In the genomic region with DNA sequence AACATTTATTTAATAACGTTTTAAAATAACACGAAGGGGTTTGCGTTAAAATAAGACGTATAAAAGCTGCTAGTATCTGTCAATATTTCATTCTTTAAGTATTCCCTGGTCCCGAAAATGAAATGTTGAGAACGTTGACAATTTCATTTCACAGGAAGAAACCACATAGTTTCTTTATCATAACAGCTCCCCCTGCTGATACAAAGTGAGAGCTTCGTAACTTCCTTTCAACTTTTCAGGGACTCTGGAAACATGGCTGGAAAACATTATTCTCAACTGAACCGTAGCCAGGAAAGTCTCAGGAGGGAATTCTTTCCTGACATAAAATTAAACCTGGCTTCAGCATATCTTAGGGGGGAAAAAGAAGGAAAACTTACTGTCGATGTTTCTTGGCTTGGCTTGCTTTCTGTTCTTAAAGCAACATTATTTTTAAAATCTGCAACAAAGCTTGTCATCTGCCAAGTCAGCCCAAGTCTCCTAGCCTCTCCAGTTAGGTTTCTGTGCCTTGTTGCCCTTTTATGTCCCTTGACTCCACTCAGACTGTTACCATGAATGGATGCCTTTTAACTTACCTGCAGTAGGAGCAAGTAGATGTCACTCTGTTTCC, we compare ENCODE assay signal across 8 cellular contexts.
A peak's percentile ranks its signal among the peaks of the same experiment; 100 is the strongest.
DNase-seq lines count a peak whose midpoint lies in the region; ATAC-seq and TF ChIP-seq lines count a peak whose summit lies in the region.

No MANE protein-coding gene starts in this region.

- ATAC-seq in GM21447 (IDR thresholded peaks at IDR 0.05; ENCODE audit: unreplicated experiment) (no peak), GM19455 (IDR thresholded peaks at IDR 0.05; ENCODE audit: unreplicated experiment) (no peak)

- TF ChIP-seq CTCF in WI38 (IDR thresholded peaks at IDR 0.05; ENCODE audit: low read depth, low read length): peak; percentile 35; the same call in 1 of the 2 replicates

- DNase-seq in activated naive CD4-positive, alpha-beta T cell treated with Interleukin-2 at 50 U/mL for 16 hours: no peak
- peak; percentile 35 for DNase-seq in MV-4-11 (lab: John Stamatoyannopoulos, UW)
- DNase-seq in glomerular visceral epithelial cell (ENCODE audit: extremely low spot score): peak; percentile 73
- peak; percentile 29 for DNase-seq in putamen (ENCODE audit: low spot score)

- no peaks in the 10 kb centered on the region for H3K9me3 Mint-ChIP-seq in activated naive CD4-positive, alpha-beta T cell treated with anti-CD3 and anti-CD28 coated beads, Interleukin-2, amount 50 U/mL, for 24 hours

- no peak overlapping the region for H3K27ac Mint-ChIP-seq in activated naive CD4-positive, alpha-beta T cell treated with anti-CD3 and anti-CD28 coated beads, Interleukin-2, amount 50 U/mL, for 24 hours

- no peak overlapping the region for H3K4me3 ChIP-seq in WI38 (ENCODE audit: low read depth, low read length)

- peaks cover 1% of the 10 kb centered on the region for H3K36me3 Mint-ChIP-seq in activated naive CD4-positive, alpha-beta T cell treated with anti-CD3 and anti-CD28 coated beads, Interleukin-2, amount 50 U/mL, for 24 hours

- H3K4me3 Mint-ChIP-seq in activated naive CD4-positive, alpha-beta T cell treated with anti-CD3 and anti-CD28 coated beads, Interleukin-2, amount 50 U/mL, for 24 hours: peak overlapping the region; percentile 40

- H3K4me1 Mint-ChIP-seq in activated naive CD4-positive, alpha-beta T cell treated with anti-CD3 and anti-CD28 coated beads, Interleukin-2, amount 50 U/mL, for 24 hours: peaks cover 5% of the 10 kb centered on the region

- H3K27me3 Mint-ChIP-seq in activated naive CD4-positive, alpha-beta T cell treated with anti-CD3 and anti-CD28 coated beads, Interleukin-2, amount 50 U/mL, for 24 hours: no peaks in the 10 kb centered on the region
